In the genomic region with DNA sequence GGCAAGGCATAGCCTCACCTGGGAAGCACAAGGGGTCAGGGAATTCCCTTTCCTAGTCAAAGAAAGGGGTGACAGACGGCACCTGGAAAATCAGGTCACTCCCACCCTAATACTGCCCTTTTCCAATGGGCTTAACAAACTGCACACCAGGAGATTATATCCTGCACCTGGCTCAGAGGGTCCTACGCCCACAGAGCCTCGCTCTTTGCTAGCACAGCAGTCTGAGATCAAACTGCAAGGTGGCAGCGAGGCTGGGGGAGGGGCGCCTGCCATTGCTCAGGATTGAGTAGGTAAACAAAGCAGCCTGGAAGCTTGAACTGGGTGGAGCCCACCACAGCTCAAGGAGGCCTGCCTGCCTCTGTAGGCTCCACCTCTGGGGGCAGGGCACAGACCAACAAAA, we compare ENCODE assay signal across 11 cellular contexts. TPM values are rescaled to one million over a fixed set of nuclear protein-coding genes. Genes with fewer than 3 reads are reported as not detected.
A peak's percentile ranks its signal among the peaks of the same experiment; 100 is the strongest.
DNase-seq lines count a peak whose midpoint lies in the region; ATAC-seq and TF ChIP-seq lines count a peak whose summit lies in the region.
"Not testable (repeated sequence)": the region's sequence is repeated elsewhere in the genome, so short reads cannot be mapped to it uniquely, and the experiment has no call there.
"Had no signal": no experiment of that assay in that cellular context is flagged by ENCODE, and none has a peak within 500 bp of the region (broad histone marks: within the 10 kb centered on the region; RNA-seq: fewer than 3 reads in every experiment).

No MANE protein-coding gene starts in this region.

- ATAC-seq in Right ventricle myocardium inferior, upper lobe of right lung: not testable (repeated sequence)

- not testable (repeated sequence) for H3K27ac ChIP-seq in upper lobe of right lung

- H3K4me1 ChIP-seq in upper lobe of right lung, result not testable (repeated sequence)

- not testable (repeated sequence) for H3K4me3 ChIP-seq in upper lobe of right lung

- intact Hi-C loops in Right ventricle myocardium inferior (cut with DNase I); posterior vena cava (cut with DNase I); upper lobe of right lung (cut with DNase I): not testable (repeated sequence)

- not testable (repeated sequence) for H3K27me3 ChIP-seq in upper lobe of right lung

- H3K9me3 ChIP-seq in upper lobe of right lung, result not testable (repeated sequence)

- TF ChIP-seq CTCF in upper lobe of right lung (IDR thresholded peaks at IDR 0.05), result not testable (repeated sequence)

- DNase-seq in Right ventricle myocardium inferior (ENCODE audit: missing footprints), result peak; percentile 39
- DNase-seq in posterior vena cava (ENCODE audit: low spot score), result peak; percentile 68
- DNase-seq in upper lobe of right lung, result peak; percentile 48

- H3K36me3 ChIP-seq in upper lobe of right lung, result not testable (repeated sequence)

RNA-seq across cellular contexts. Expression of gene RAB3C, which starts 9.9 kb away (rescaled TPM):
- total RNA-seq in Right ventricle myocardium inferior, result 0.92 TPM
- 10 to 100 TPM; 10.6 to 11.7 TPM for total RNA-seq in posterior vena cava
- 0.67 TPM for total RNA-seq in upper lobe of right lung
- total RNA-seq: A172; Caco-2; Calu3; CD4-positive, alpha-beta memory T cell; CD4-positive, alpha-beta T cell; CD4-positive, CD25-positive, alpha-beta regulatory T cell; CD8-positive, alpha-beta memory T cell; CD8-positive, alpha-beta T cell had no signal
